22 cellular contexts compared by ENCODE assay signal in genomic region chr2:201558232-201558631, GRCh38.
A peak's percentile ranks its signal among the peaks of the same experiment; 100 is the strongest.
DNase-seq lines count a peak whose midpoint lies in the region; ATAC-seq and TF ChIP-seq lines count a peak whose summit lies in the region.
"Had no signal": no experiment of that assay in that cellular context is flagged by ENCODE, and none has a peak within 500 bp of the region (broad histone marks: within the 10 kb centered on the region; RNA-seq: fewer than 3 reads in every experiment).

No MANE protein-coding gene starts in this region.

- H2BK120ac ChIP-seq in trophoblast cell (ENCODE audit: insufficient read depth, low read length, poor library complexity) = no peak overlapping the region

- H3K18ac ChIP-seq in trophoblast cell (ENCODE audit: low read length) = no peak overlapping the region

- H3K9ac ChIP-seq in trophoblast cell (ENCODE audit: low read length) = no peak overlapping the region
- H3K9ac ChIP-seq: KMS-11 had no signal

- no peaks in the 10 kb centered on the region for H3K79me2 ChIP-seq in trophoblast cell (ENCODE audit: control insufficient read depth, insufficient read depth, low read length, poor library complexity)

- no peak overlapping the region for H2BK12ac ChIP-seq in trophoblast cell (ENCODE audit: low read length)

- H3K27ac Mint-ChIP-seq in Calu3 (ENCODE audit: unreplicated experiment) = no peak overlapping the region
- H3K27ac Mint-ChIP-seq in WTC11 = no peak overlapping the region
- H3K27ac Mint-ChIP-seq: CD8-positive, alpha-beta T cell; H9; HFFc6 had no signal

- H3K4me2 ChIP-seq in trophoblast cell (ENCODE audit: low read length) = no peak overlapping the region
- H3K4me2 ChIP-seq: KMS-11 had no signal

- intact Hi-C loops in Calu3 (cut with micrococcal nuclease; ENCODE audit: unreplicated experiment) = no loop called here

- WGBS in trophoblast cell (ENCODE audit: extremely low coverage, insufficient coverage, insufficient read length) = no CpG with 5 or more reads among the region's 1 CpG

- H3K9me3 Mint-ChIP-seq in Calu3 (ENCODE audit: low read depth, unreplicated experiment) (no peaks in the 10 kb centered on the region), WTC11 (no peaks in the 10 kb centered on the region)
- H3K9me3 Mint-ChIP-seq: CD8-positive, alpha-beta T cell; HFFc6 had no signal

- no peak overlapping the region for H3K14ac ChIP-seq in trophoblast cell (ENCODE audit: low read length)

- TF ChIP-seq CTCF in Calu3 (IDR thresholded peaks at IDR 0.05; ENCODE audit: unreplicated experiment) = no peak
- no peak for TF ChIP-seq CTCF in WTC11 (IDR thresholded peaks at IDR 0.05)

- H3K4me1 Mint-ChIP-seq in Calu3 (ENCODE audit: low read depth, unreplicated experiment) = no peaks in the 10 kb centered on the region
- no peaks in the 10 kb centered on the region for H3K4me1 Mint-ChIP-seq in WTC11
- H3K4me1 Mint-ChIP-seq: H9 had no signal

- H4K91ac ChIP-seq in trophoblast cell (ENCODE audit: low read depth, low read length) = no peak overlapping the region

- POLR2A ChIA-PET in WTC11 (lab: Charles Lee) = no interaction called here

- no peak overlapping the region for H4K8ac ChIP-seq in trophoblast cell (ENCODE audit: low read depth, low read length)

- H3K23ac ChIP-seq in trophoblast cell (ENCODE audit: low read length) = no peak overlapping the region

- no peak overlapping the region for H2AFZ ChIP-seq in trophoblast cell (ENCODE audit: insufficient read depth, low read length, poor library complexity)

- no peak overlapping the region for H3K27ac ChIP-seq in trophoblast cell (ENCODE audit: low read depth, low read length)
- H3K27ac ChIP-seq: HL-60, KMS-11 had no signal

- H3K4me3 ChIP-seq in trophoblast cell (ENCODE audit: low read depth, low read length) = no peak overlapping the region

- no peak overlapping the region for H3K4ac ChIP-seq in trophoblast cell (ENCODE audit: low read depth, low read length)

- H3K9me3 ChIP-seq in trophoblast cell (ENCODE audit: insufficient read depth, low read depth, low read length) = peaks cover 2% of the 10 kb centered on the region

- H3K27me3 Mint-ChIP-seq in Calu3 (ENCODE audit: unreplicated experiment) (no peaks in the 10 kb centered on the region), WTC11 (ENCODE audit: low read depth) (no peaks in the 10 kb centered on the region)

- H3K79me1 ChIP-seq in trophoblast cell (ENCODE audit: low read length) = no peaks in the 10 kb centered on the region

- DNase-seq in Calu3 (peak; percentile 24), WTC11 (ENCODE audit: low spot score) (no peak), left lobe of liver (ENCODE audit: low spot score) (no peak), trophoblast cell (peak; percentile 14 to 49), NCI-H82 treated with DMSO at 0.1 percent for 48 hours (lab: John Stamatoyannopoulos, UW; ENCODE audit: unreplicated experiment) (no peak), NOMO-1 treated with dmso at 0.1 percent for 144 hours (lab: John Stamatoyannopoulos, UW; ENCODE audit: unreplicated experiment) (no peak)
- DNase-seq: AML-193; C1 segment of cervical spinal cord; CD8-positive, alpha-beta T cell; HFFc6; NCI-H1105; NCI-H146; NCI-H2029 treated with DMSO at 0.1 percent for 48 hours; NCI-H226; NCI-H510A treated with DMSO at 0.1 percent for 48 hours; NCI-H774; OCI-M1; Right ventricle myocardium superior had no signal

- peaks cover 0 to 7% of the 10 kb centered on the region in 2 experiments for H3K4me1 ChIP-seq in trophoblast cell (ENCODE audit: control insufficient read depth in 1 of 2, insufficient read depth in 2 of 2, low read length in 2 of 2)

- no peak overlapping the region for H2AK5ac ChIP-seq in trophoblast cell (ENCODE audit: low read length)

- H3K36me3 ChIP-seq in trophoblast cell (ENCODE audit: control insufficient read depth in 1 of 2, insufficient read depth in 2 of 2, low read length in 2 of 2) = no peaks in the 10 kb centered on the region

- CTCF ChIA-PET in Calu3 (lab: Charles Lee) = no interaction called here
- CTCF ChIA-PET in WTC11 (lab: Charles Lee) = interaction anchor here (0.9 kb wide), 1 partner anchor 375 kb away, joined by 3 read pairs; no protein-coding TSS in a partner anchor

- no TSS peak for BruUV-seq in Calu3 (replicated peaks; lab: Mats Ljungman, UMichigan)

- H4K12ac ChIP-seq in trophoblast cell (ENCODE audit: low read depth, low read length) = no peak overlapping the region

- ATAC-seq in WTC11 = peak; percentile 28
- peak; percentile 22 for ATAC-seq in left lobe of liver
- ATAC-seq in GM19455 (IDR thresholded peaks at IDR 0.05; ENCODE audit: unreplicated experiment) = no peak
- ATAC-seq: CD8-positive, alpha-beta T cell had no signal

- no peaks in the 10 kb centered on the region for H3K27me3 ChIP-seq in trophoblast cell (ENCODE audit: insufficient read depth, low read length)

- H3K36me3 Mint-ChIP-seq in Calu3 (ENCODE audit: insufficient read depth, unreplicated experiment) = no peaks in the 10 kb centered on the region
- no peaks in the 10 kb centered on the region for H3K36me3 Mint-ChIP-seq in WTC11
- H3K36me3 Mint-ChIP-seq: CD8-positive, alpha-beta T cell had no signal

- H2BK5ac ChIP-seq in trophoblast cell (ENCODE audit: low read depth, low read length, poor library complexity) = no peak overlapping the region

- H3K4me3 Mint-ChIP-seq in Calu3 (ENCODE audit: low read depth, unreplicated experiment) = no peak overlapping the region
- no peak overlapping the region for H3K4me3 Mint-ChIP-seq in WTC11
- H3K4me3 Mint-ChIP-seq: CD8-positive, alpha-beta T cell; H9; HFFc6 had no signal

TF ChIP-seq in WTC11, 78 proteins besides CTCF, POLR2A, EP300 and RAD21:
- TF ChIP-seq PRDM15 (CRISPR knock-in tag; IDR thresholded peaks at IDR 0.05) (0 out of 2 replicates have a peak, but pooled peaks have one; percentile 7), ETV6 (CRISPR knock-in tag; IDR thresholded peaks at IDR 0.05) (no peak)
TF ChIP-seq in WTC11: peak in this region for 1.

Comparison
In these comparisons a context has a peak if more than half of its experiments do, and no peak if none do; other contexts are left out.
1. DNase-seq: peak in Calu3 (single experiment) and trophoblast cell (2 of 2); none in WTC11 (single experiment), left lobe of liver (single experiment), NCI-H82 treated with DMSO at 0.1 percent for 48 hours (single experiment) and NOMO-1 treated with dmso at 0.1 percent for 144 hours (single experiment).